12 cellular contexts compared by ENCODE assay signal in the genomic region with DNA sequence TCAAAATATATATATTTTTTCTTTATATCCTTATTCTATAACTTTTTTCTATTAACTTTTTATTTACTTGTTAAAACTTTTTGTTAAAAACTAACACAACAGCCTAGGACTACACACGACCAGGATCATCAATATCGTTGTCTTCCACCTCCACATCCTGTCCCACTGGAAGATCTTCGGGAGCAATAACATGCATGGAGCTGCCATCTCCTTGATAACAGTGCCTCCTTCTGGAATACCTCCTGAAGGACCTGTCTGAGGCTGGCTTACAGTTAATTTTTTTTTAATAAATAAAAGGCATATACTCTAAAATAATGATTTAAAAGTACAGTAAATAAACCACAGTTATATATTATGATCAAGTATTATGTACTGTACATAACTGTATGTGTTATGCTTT. TPM values are rescaled to one million over a fixed set of nuclear protein-coding genes. Genes with fewer than 3 reads are reported as not detected.
A peak's percentile ranks its signal among the peaks of the same experiment; 100 is the strongest.
DNase-seq lines count a peak whose midpoint lies in the region; ATAC-seq and TF ChIP-seq lines count a peak whose summit lies in the region.
"Had no signal": no experiment of that assay in that cellular context is flagged by ENCODE, and none has a peak within 500 bp of the region (broad histone marks: within the 10 kb centered on the region; RNA-seq: fewer than 3 reads in every experiment).

No MANE protein-coding gene starts in this region.

- TF ChIP-seq CTCF in LNCaP clone FGC (IDR thresholded peaks at IDR 0.05; ENCODE audit: control insufficient read depth, extremely low read depth, insufficient read depth) = peak; percentile 42; the same call in 1 of the 2 replicates
- peak; percentile 40 for TF ChIP-seq CTCF in cardiac fibroblast (IDR thresholded peaks at IDR 0.05; ENCODE audit: low read depth, low read length)
- TF ChIP-seq CTCF in neural progenitor cell (IDR thresholded peaks at IDR 0.05) = peak; percentile 48
- no peak for TF ChIP-seq CTCF in mucosa of descending colon (IDR thresholded peaks at IDR 0.05)

- no peak for ATAC-seq in mucosa of descending colon
- ATAC-seq: sciatic nerve had no signal

- no peak overlapping the region for H2AFZ ChIP-seq in neural progenitor cell (replicated peaks)

- H3K4me1 ChIP-seq in neural progenitor cell (no peaks in the 10 kb centered on the region), mucosa of descending colon (ENCODE audit: low read depth) (no peaks in the 10 kb centered on the region)

- H3K27me3 ChIP-seq in neural progenitor cell = no peaks in the 10 kb centered on the region

- no peak overlapping the region for H3K27ac ChIP-seq in neural progenitor cell

- H3K9me3 Mint-ChIP-seq in neural progenitor cell = peaks cover 2% of the 10 kb centered on the region
- H3K9me3 Mint-ChIP-seq: immature natural killer cell had no signal

- H3K36me3 ChIP-seq in neural progenitor cell = no peaks in the 10 kb centered on the region
- H3K36me3 ChIP-seq in mucosa of descending colon (ENCODE audit: low read depth) = no peaks in the 10 kb centered on the region

- no peak overlapping the region for H3K4me3 Mint-ChIP-seq in neural progenitor cell
- H3K4me3 Mint-ChIP-seq: immature natural killer cell had no signal

- in situ Hi-C loops in G401 (cut with HindIII; ENCODE audit: low sequenced_read_pairs) = no loop called here

- H3K9ac ChIP-seq in neural progenitor cell = no peak overlapping the region

- H3K9me3 ChIP-seq in neural progenitor cell (ENCODE audit: low read depth) (no peaks in the 10 kb centered on the region), mucosa of descending colon (no peaks in the 10 kb centered on the region)

- no peaks in the 10 kb centered on the region for H4K20me1 ChIP-seq in neural progenitor cell (ENCODE audit: low read depth)

- intact Hi-C loops in mucosa of descending colon (cut with DNase I, micrococcal nuclease) = no loop called here

- H3K4me1 Mint-ChIP-seq in neural progenitor cell = no peaks in the 10 kb centered on the region

- H3K27ac Mint-ChIP-seq in neural progenitor cell = no peak overlapping the region

- DNase-seq in G401 (ENCODE audit: low spot score) (peak; percentile 18), LNCaP clone FGC (ENCODE audit: low read depth) (no peak), cardiac fibroblast (ENCODE audit: low read depth in 2 of 2) (peak; percentile 57 to 66), neural progenitor cell (ENCODE audit: low spot score) (peak; percentile 14), inferior parietal cortex (ENCODE audit: extremely low spot score) (no peak), NCI-H510A (lab: John Stamatoyannopoulos, UW) (no peak), mucosa of descending colon (no peak)
- DNase-seq: activated CD4-positive, alpha-beta T cell treated with anti-CD3 and anti-CD28 coated beads, Interleukin-2, amount 50 U/mL, for 4 hours; central memory CD4-positive, alpha-beta T cell; immature natural killer cell; NK-92 treated with Interleukin-12 subunit alpha and Interleukin-12 subunit beta, amount 100 ng/mL, for 24 hours had no signal

- H3K4me2 ChIP-seq in neural progenitor cell = no peak overlapping the region

- H3K27me3 Mint-ChIP-seq in neural progenitor cell (ENCODE audit: insufficient read depth, low read depth) = no peaks in the 10 kb centered on the region

- no peaks in the 10 kb centered on the region for H3F3A ChIP-seq in neural progenitor cell (ENCODE audit: low read depth)

- H3K79me2 ChIP-seq in neural progenitor cell (ENCODE audit: low read depth) = no peaks in the 10 kb centered on the region

- H3K4me3 ChIP-seq in LNCaP clone FGC (ENCODE audit: low read depth, low read length) (no peak overlapping the region), cardiac fibroblast (replicated peaks in 1 of 2; ENCODE audit: low read depth in 2 of 2, low read length in 2 of 2) (no peak overlapping the region), neural progenitor cell (no peak overlapping the region), mucosa of descending colon (no peak overlapping the region)

- no peaks in the 10 kb centered on the region for H3K36me3 Mint-ChIP-seq in neural progenitor cell
- H3K36me3 Mint-ChIP-seq: immature natural killer cell had no signal

RNA-seq across cellular contexts. Expression of gene SFMBT1, which starts 58.9 kb away (rescaled TPM):
- 1.2 and 3.6 TPM in 2 replicates for total RNA-seq in G401 (2014; rRNA removed; shearing (Covaris generic))
- total RNA-seq in neural progenitor cell (ENCODE audit: low replicate concordance) (18.5 and 22.7 TPM in 2 replicates), mucosa of descending colon (10 to 100 TPM; 19.7 to 22.8 (median 19.8) TPM)

Comparison
In these comparisons a context has a peak if more than half of its experiments do, and no peak if none do; other contexts are left out.
1. DNase-seq: peak in G401 (single experiment), cardiac fibroblast (2 of 2) and neural progenitor cell (single experiment); none in LNCaP clone FGC (single experiment), inferior parietal cortex (single experiment), NCI-H510A (single experiment) and mucosa of descending colon (0 of 3).